In genomic region chr11:120031612-120032600, GRCh38 we compare ENCODE assay signal across 19 cellular contexts.
DNase-seq lines count a peak whose midpoint lies in the region; ATAC-seq and TF ChIP-seq lines count a peak whose summit lies in the region.
"Had no signal": no experiment of that assay in that cellular context is flagged by ENCODE, and none has a peak within 500 bp of the region (broad histone marks: within the 10 kb centered on the region; RNA-seq: fewer than 3 reads in every experiment).

No MANE protein-coding gene starts in this region.

- ATAC-seq in left cardiac atrium (no peak), upper lobe of right lung (peak; percentile 8)

- peaks cover 8% of the 10 kb centered on the region for H3K27me3 ChIP-seq in upper lobe of right lung
- H3K27me3 ChIP-seq in tibial nerve: peaks cover 0 to 6% of the 10 kb centered on the region in 2 donors
- H3K27me3 ChIP-seq: ascending aorta had no signal

- H3K4me3 ChIP-seq in upper lobe of right lung (no peak overlapping the region), tibial nerve (no peak overlapping the region)
- H3K4me3 ChIP-seq: ascending aorta, GM23248, spleen had no signal

- H3K9me3 ChIP-seq in upper lobe of right lung (no peaks in the 10 kb centered on the region), tibial nerve (peaks cover 0 to 10% (median 0%) of the 10 kb centered on the region in 4 donors)

- H3K9me3 Mint-ChIP-seq in nephron progenitor cell: peaks cover 15% of the 10 kb centered on the region

- TF ChIP-seq EP300 in tibial nerve (IDR thresholded peaks at IDR 0.05): no peak

- peak overlapping the region; percentile 7 for H3K4me3 Mint-ChIP-seq in nephron progenitor cell
- H3K4me3 Mint-ChIP-seq: activated naive CD4-positive, alpha-beta T cell treated with anti-CD3 and anti-CD28 coated beads for 36 hours; CD14-positive monocyte; naive B cell had no signal

- H3K4me1 ChIP-seq in upper lobe of right lung: no peaks in the 10 kb centered on the region
- no peaks in the 10 kb centered on the region for H3K4me1 ChIP-seq in tibial nerve
- H3K4me1 ChIP-seq: ascending aorta, spleen had no signal

- H3K27ac ChIP-seq in cingulate gyrus (ENCODE audit: low read depth, low read length) (peak overlapping the region; percentile 55), upper lobe of right lung (no peak overlapping the region), tibial nerve (no peak overlapping the region)
- H3K27ac ChIP-seq: ascending aorta, GM23248, spleen had no signal

- intact Hi-C loops in cardiac septum (cut with DNase I) (no loop called here), left cardiac atrium (cut with DNase I) (no loop called here), upper lobe of right lung (cut with DNase I) (no loop called here)

- 42 to 43% methylated on average over 11 of the region's 11 CpGs for WGBS in tibial nerve, 2 donors

- peak overlapping the region; percentile 27 for H3K27ac Mint-ChIP-seq in nephron progenitor cell
- H3K27ac Mint-ChIP-seq: activated naive CD4-positive, alpha-beta T cell treated with anti-CD3 and anti-CD28 coated beads for 36 hours; CD14-positive monocyte had no signal

- H3K27me3 Mint-ChIP-seq in nephron progenitor cell (ENCODE audit: low read depth, poor library complexity): peaks cover 7% of the 10 kb centered on the region

- TF ChIP-seq CTCF in nephron progenitor cell (IDR thresholded peaks at IDR 0.05) (no peak), upper lobe of right lung (IDR thresholded peaks at IDR 0.05) (no peak), tibial nerve (IDR thresholded peaks at IDR 0.05) (no peak)

- peaks cover 55% of the 10 kb centered on the region for H3K4me1 Mint-ChIP-seq in nephron progenitor cell
- H3K4me1 Mint-ChIP-seq: CD14-positive monocyte, naive B cell had no signal

- no peaks in the 10 kb centered on the region for H3K36me3 Mint-ChIP-seq in nephron progenitor cell (ENCODE audit: low read depth)
- H3K36me3 Mint-ChIP-seq: CD14-positive monocyte, naive B cell had no signal

- H3K36me3 ChIP-seq in upper lobe of right lung (no peaks in the 10 kb centered on the region), tibial nerve (no peaks in the 10 kb centered on the region)
- H3K36me3 ChIP-seq: ascending aorta, spleen had no signal

- DNase-seq in cardiac septum (ENCODE audit: low spot score): peak; percentile 46
- no peak for DNase-seq in left cardiac atrium
- no peak for DNase-seq in nephron progenitor cell
- DNase-seq in upper lobe of right lung: no peak
- DNase-seq in kidney glomerular epithelial cell (lab: John Stamatoyannopoulos, UW): no peak
- DNase-seq in tibial nerve (ENCODE audit: low spot score in 2 of 2): no peak
- no peak for DNase-seq in HT-29 (ENCODE audit: low spot score)
- DNase-seq: activated CD4-positive, alpha-beta T cell treated with anti-CD3 and anti-CD28 coated beads for 48 hours; activated naive CD4-positive, alpha-beta T cell treated with anti-CD3 and anti-CD28 coated beads for 36 hours; GM23248; Karpas-422; naive B cell; NCI-H1048; NCI-H524; Right ventricle myocardium superior; spleen had no signal

- TF ChIP-seq POLR2A in tibial nerve (IDR thresholded peaks at IDR 0.05): no peak
